In genomic region chr5:125093776-125094175, GRCh38 we compare ENCODE assay signal across 12 cellular contexts.
DNase-seq lines count a peak whose midpoint lies in the region; ATAC-seq and TF ChIP-seq lines count a peak whose summit lies in the region.
"Had no signal": no experiment of that assay in that cellular context is flagged by ENCODE, and none has a peak within 500 bp of the region (broad histone marks: within the 10 kb centered on the region; RNA-seq: fewer than 3 reads in every experiment).

No MANE protein-coding gene starts in this region.

- H3K4me2 ChIP-seq in OCI-LY1 (ENCODE audit: low read length) (no peak overlapping the region), mesendoderm (ENCODE audit: low read length) (no peak overlapping the region)

- no peak overlapping the region for H3K18ac ChIP-seq in mesendoderm (ENCODE audit: low read length)

- H3K27ac ChIP-seq in OCI-LY1 (ENCODE audit: low read depth, low read length, poor library complexity, severe bottlenecking) (no peak overlapping the region), mesendoderm (ENCODE audit: low read depth, low read length) (no peak overlapping the region)

- H4K8ac ChIP-seq in mesendoderm (ENCODE audit: low read depth, low read length): no peak overlapping the region

- no CpG with 5 or more reads among the region's 3 CpGs for WGBS in mesendoderm (ENCODE audit: extremely low coverage, insufficient coverage, low lambda C conversion rate)

- H3K4ac ChIP-seq in mesendoderm (ENCODE audit: low read depth, low read length): no peak overlapping the region

- H3F3A ChIP-seq in OCI-LY1 (ENCODE audit: insufficient read depth, low read length): no peaks in the 10 kb centered on the region

- H2BK5ac ChIP-seq in mesendoderm (ENCODE audit: low read length): no peak overlapping the region

- H3K4me3 ChIP-seq in OCI-LY1 (ENCODE audit: low read depth, low read length, poor library complexity, severe bottlenecking) (no peak overlapping the region), mesendoderm (ENCODE audit: low read length) (no peak overlapping the region)

- H3K79me1 ChIP-seq in mesendoderm (ENCODE audit: low read length): no peaks in the 10 kb centered on the region

- H2BK120ac ChIP-seq in mesendoderm (ENCODE audit: low read depth, low read length): no peak overlapping the region

- no peak for TF ChIP-seq CTCF in OCI-LY1 (IDR thresholded peaks at IDR 0.05; ENCODE audit: low read length)

- H3K27me3 ChIP-seq in OCI-LY1 (ENCODE audit: insufficient read depth, low read length) (no peaks in the 10 kb centered on the region), mesendoderm (ENCODE audit: insufficient read depth, low read length, poor library complexity) (no peaks in the 10 kb centered on the region)

- H3K9ac ChIP-seq in OCI-LY1 (ENCODE audit: low read length): no peak overlapping the region
- no peak overlapping the region for H3K9ac ChIP-seq in mesendoderm (ENCODE audit: low read length)

- no peak overlapping the region for H2AK5ac ChIP-seq in mesendoderm (ENCODE audit: low read length)

- H3K9me2 ChIP-seq in OCI-LY1 (ENCODE audit: low read depth, low read length): no peaks in the 10 kb centered on the region

- H3K36me3 ChIP-seq in OCI-LY1 (ENCODE audit: insufficient read depth, low read length) (no peaks in the 10 kb centered on the region), mesendoderm (ENCODE audit: control insufficient read depth, insufficient read depth, low read length) (no peaks in the 10 kb centered on the region)

- no peaks in the 10 kb centered on the region for H3K79me2 ChIP-seq in OCI-LY1 (ENCODE audit: insufficient read depth, low read length)
- H3K79me2 ChIP-seq in mesendoderm (ENCODE audit: control insufficient read depth, insufficient read depth, low read length): no peaks in the 10 kb centered on the region

- H3K4me1 ChIP-seq in OCI-LY1 (ENCODE audit: insufficient read depth, low read length, severe bottlenecking) (no peaks in the 10 kb centered on the region), mesendoderm (ENCODE audit: control insufficient read depth, low read depth, low read length) (no peaks in the 10 kb centered on the region)

- no peak for ATAC-seq in GM21423 (IDR thresholded peaks at IDR 0.05; ENCODE audit: unreplicated experiment)
- ATAC-seq: natural killer cell treated with Interleukin-12 subunit alpha and Interleukin-12 subunit beta and Interleukin-15 and Interleukin-18, amount 100 ng/mL, for 72 hours had no signal

- no peak overlapping the region for H2BK15ac ChIP-seq in mesendoderm (replicated peaks; ENCODE audit: low read depth)

- DNase-seq in COLO829 (ENCODE audit: low spot score) (peak; percentile 69), epidermal melanocyte (ENCODE audit: insufficient read length, low spot score) (peak; percentile 45), mesendoderm (peak; percentile 2), UCSD-AML1 (lab: John Stamatoyannopoulos, UW; ENCODE audit: unreplicated experiment) (no peak), NCI-H446 (lab: John Stamatoyannopoulos, UW) (no peak), HT-29 (ENCODE audit: low spot score) (no peak)
- DNase-seq: NCI-H2029; SHP77; stimulated activated naive CD4-positive, alpha-beta T cell treated with Interleukin-2 at 50 U/mL for 16 hours had no signal

- peak overlapping the region; percentile 81; the same call in 1 of the 2 replicates for H2AFZ ChIP-seq in OCI-LY1 (ENCODE audit: low read length)

- H3K9me3 ChIP-seq in OCI-LY1 (ENCODE audit: low read length): no peaks in the 10 kb centered on the region

- H4K5ac ChIP-seq in mesendoderm (ENCODE audit: low read length): no peak overlapping the region

- H4K20me1 ChIP-seq in OCI-LY1 (ENCODE audit: insufficient read depth, low read length): no peaks in the 10 kb centered on the region

- no peak overlapping the region for H3K56ac ChIP-seq in mesendoderm (ENCODE audit: low read length)

- no peak overlapping the region for H3K23ac ChIP-seq in mesendoderm (ENCODE audit: low read length)

Comparison
In these comparisons a context has a peak if more than half of its experiments do, and no peak if none do; other contexts are left out.
1. DNase-seq: peak in COLO829 (single experiment), epidermal melanocyte (single experiment) and mesendoderm (single experiment); none in UCSD-AML1 (single experiment), NCI-H446 (0 of 2) and HT-29 (single experiment).